Comparison of ENCODE assay signal across 21 cellular contexts in the genomic region with DNA sequence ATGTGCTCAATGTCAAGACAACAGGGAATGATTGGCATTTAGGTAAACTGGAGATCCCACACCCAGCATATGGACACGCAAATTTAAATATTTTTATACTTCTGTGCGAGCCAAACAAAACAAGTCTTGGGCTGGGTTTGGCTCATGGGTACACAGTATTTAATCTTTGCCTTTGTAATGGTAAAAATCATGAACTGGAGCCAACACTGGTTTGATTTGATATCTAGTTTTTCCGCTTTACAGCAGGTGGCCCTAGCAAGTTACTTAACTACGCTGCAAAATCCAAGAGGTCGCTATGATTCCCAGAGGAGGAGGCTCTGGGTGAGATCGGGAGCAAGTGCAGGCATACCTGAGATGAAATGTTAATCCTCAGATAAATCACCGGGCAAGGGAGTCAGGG.
"Had no signal": no experiment of that assay in that cellular context is flagged by ENCODE, and none has a peak within 500 bp of the region (broad histone marks: within the 10 kb centered on the region; RNA-seq: fewer than 3 reads in every experiment).

No MANE protein-coding gene starts in this region.

- H3K9ac ChIP-seq: parathyroid adenoma had no signal

- H3K27ac ChIP-seq: colonic mucosa, foreskin keratinocyte, hepatocyte, parathyroid adenoma, psoas muscle, right lobe of liver, testis, transverse colon had no signal

- H3K36me3 Mint-ChIP-seq: stimulated activated memory B cell treated with anti-CD40 and anti-IgM and Interleukin-4, amounts not matched to agents 10 μg/mL and 1 μg/mL and 100 μg/mL, for 72 hours had no signal

- H3K4me3 ChIP-seq: colonic mucosa, hepatocyte, psoas muscle, right lobe of liver, testis, transverse colon had no signal

- H3K4me2 ChIP-seq: hepatocyte had no signal

- H3K27me3 Mint-ChIP-seq: natural killer cell treated with Interleukin-12 subunit alpha and Interleukin-12 subunit beta and Interleukin-15 and Interleukin-18, amount 100 ng/mL, for 72 hours; stimulated activated memory B cell treated with anti-CD40 and anti-IgM and Interleukin-4, amounts not matched to agents 10 μg/mL and 1 μg/mL and 100 μg/mL, for 72 hours; stimulated activated naive CD8-positive, alpha-beta T cell treated with anti-CD3 and anti-CD28 coated beads, Interleukin-15, Interleukin-2, amounts not matched to agents 100 ng/mL and 50 ng/mL, for 24 hours had no signal

- H3K27me3 ChIP-seq: colonic mucosa, foreskin keratinocyte, hepatocyte, right lobe of liver, testis, transverse colon had no signal

- H2AFZ ChIP-seq: hepatocyte, parathyroid adenoma had no signal

- DNase-seq: cerebellar nuclear complex; colonic mucosa; effector CD4-positive, alpha-beta T cell; endodermal cell; erythroblast; foreskin keratinocyte; head of caudate nucleus; kidney glomerular epithelial cell; mammary epithelial cell; psoas muscle; retina; right lobe of liver; stimulated activated CD4-positive, alpha-beta T cell treated with anti-CD3 and anti-CD28 coated beads, Interleukin-4, amount 100 ng/mL, for 24 hours; testis; transverse colon had no signal

- H3K36me3 ChIP-seq: colonic mucosa, right lobe of liver, transverse colon had no signal

- H3K9me3 Mint-ChIP-seq: endodermal cell had no signal

- H3K27ac Mint-ChIP-seq: endodermal cell; natural killer cell treated with Interleukin-12 subunit alpha and Interleukin-12 subunit beta and Interleukin-15 and Interleukin-18, amount 100 ng/mL, for 72 hours; stimulated activated memory B cell treated with anti-CD40 and anti-IgM and Interleukin-4, amounts not matched to agents 10 μg/mL and 1 μg/mL and 100 μg/mL, for 72 hours; stimulated activated naive CD8-positive, alpha-beta T cell treated with anti-CD3 and anti-CD28 coated beads, Interleukin-15, Interleukin-2, amounts not matched to agents 100 ng/mL and 50 ng/mL, for 24 hours had no signal

- H3K79me2 ChIP-seq: hepatocyte, parathyroid adenoma had no signal

- H3K4me1 Mint-ChIP-seq: stimulated activated memory B cell treated with anti-CD40 and anti-IgM and Interleukin-4, amounts not matched to agents 10 μg/mL and 1 μg/mL and 100 μg/mL, for 72 hours had no signal

- H3K4me3 Mint-ChIP-seq: endodermal cell; natural killer cell treated with Interleukin-12 subunit alpha and Interleukin-12 subunit beta and Interleukin-15 and Interleukin-18, amount 100 ng/mL, for 72 hours; stimulated activated memory B cell treated with anti-CD40 and anti-IgM and Interleukin-4, amounts not matched to agents 10 μg/mL and 1 μg/mL and 100 μg/mL, for 72 hours; stimulated activated naive CD8-positive, alpha-beta T cell treated with anti-CD3 and anti-CD28 coated beads, Interleukin-15, Interleukin-2, amounts not matched to agents 100 ng/mL and 50 ng/mL, for 24 hours had no signal

- ATAC-seq: foreskin keratinocyte; left lobe of liver; natural killer cell treated with Interleukin-12 subunit alpha and Interleukin-12 subunit beta and Interleukin-15 and Interleukin-18, amount 100 ng/mL, for 72 hours; psoas muscle; right lobe of liver; stimulated activated memory B cell treated with anti-CD40 and anti-IgM and Interleukin-4, amounts not matched to agents 10 μg/mL and 1 μg/mL and 100 μg/mL, for 72 hours had no signal

- H3K9me3 ChIP-seq: colonic mucosa, psoas muscle, right lobe of liver, testis had no signal

- H3K4me1 ChIP-seq: colonic mucosa, foreskin keratinocyte, parathyroid adenoma, psoas muscle, right lobe of liver, testis had no signal
